Comparison of ENCODE assay signal across 8 cellular contexts in genomic region chr1:159011026-159011425, GRCh38. TPM values are rescaled to one million over a fixed set of nuclear protein-coding genes. Genes with fewer than 3 reads are reported as not detected.
DNase-seq lines count a peak whose midpoint lies in the region; FAIRE-seq and TF ChIP-seq lines count a peak whose summit lies in the region.
"Not testable (repeated sequence)": the region's sequence is repeated elsewhere in the genome, so short reads cannot be mapped to it uniquely, and the experiment has no call there.

No MANE protein-coding gene starts in this region.

- peaks cover 0 to 21% (median 10%) of the 10 kb centered on the region in 4 donors for H3K4me1 ChIP-seq in Peyer's patch
- peaks cover 25% of the 10 kb centered on the region for H3K4me1 ChIP-seq in mammary epithelial cell (ENCODE audit: insufficient read depth, low read length)
- peaks cover 11% of the 10 kb centered on the region for H3K4me1 ChIP-seq in mucosa of stomach (ENCODE audit: control insufficient read depth, insufficient read depth, low read length)
- H3K4me1 ChIP-seq in small intestine (ENCODE audit: control insufficient read depth in 2 of 2, insufficient read depth in 1 of 2, low read depth in 1 of 2, low read length in 1 of 2), result not testable (repeated sequence)
- peaks cover 63% of the 10 kb centered on the region for H3K4me1 ChIP-seq in vagina

- H3K27ac Mint-ChIP-seq in activated T-cell treated with anti-CD3 and anti-CD28 coated beads, Interleukin-2, amount 50 U/mL, for 24 hours, result peak overlapping the region; percentile 99

- intact Hi-C loops in mammary epithelial cell (cut with micrococcal nuclease); vagina (cut with DNase I): not testable (repeated sequence)

- not testable (repeated sequence) for H4K20me1 ChIP-seq in mammary epithelial cell (ENCODE audit: insufficient read depth, low read length)

- H3K27me3 Mint-ChIP-seq in activated T-cell treated with anti-CD3 and anti-CD28 coated beads, Interleukin-2, amount 50 U/mL, for 24 hours, result not testable (repeated sequence)

- FAIRE-seq in small intestine (lab: Jason Lieb, UNC), result not testable (repeated sequence)

- H3K9me3 Mint-ChIP-seq in activated T-cell treated with anti-CD3 and anti-CD28 coated beads, Interleukin-2, amount 50 U/mL, for 24 hours, result not testable (repeated sequence)

- peaks cover 48% of the 10 kb centered on the region for H3K79me2 ChIP-seq in mammary epithelial cell (ENCODE audit: insufficient read depth, low read length)

- WGBS in mammary epithelial cell (ENCODE audit: low coverage, missing lambda C conversion rate), result 9% methylated on average over 8 of the region's 8 CpGs
- 9 to 22% (median 18%) methylated on average over 8 of the region's 8 CpGs for WGBS in small intestine, 3 donors

- TF ChIP-seq POLR2A in Peyer's patch (IDR thresholded peaks at IDR 0.05); vagina (IDR thresholded peaks at IDR 0.05): not testable (repeated sequence)

- H2AFZ ChIP-seq in mammary epithelial cell (ENCODE audit: low read depth, low read length), result not testable (repeated sequence)

- in situ Hi-C loops in mammary epithelial cell (cut with MboI; ENCODE audit: low sequenced_read_pairs in 2 of 2), result not testable (repeated sequence)

- peak overlapping the region; percentile 83 for H3K4me2 ChIP-seq in mammary epithelial cell (ENCODE audit: insufficient read depth, low read depth, low read length)

- peak overlapping the region; percentile 77 to 87 (median 84) for H3K27ac ChIP-seq in Peyer's patch
- H3K27ac ChIP-seq in mammary epithelial cell (ENCODE audit: insufficient read depth, low read depth, low read length), result peak overlapping the region; percentile 96
- H3K27ac ChIP-seq in small intestine (ENCODE audit: low read depth in 1 of 2, low read length in 1 of 2), result peak overlapping the region in 1 of 2 donors; percentile 84
- H3K27ac ChIP-seq in vagina, result peak overlapping the region; percentile 85

- not testable (repeated sequence) for H3K36me3 ChIP-seq in Peyer's patch; mammary epithelial cell (ENCODE audit: insufficient read depth, low read length); mucosa of stomach (ENCODE audit: control insufficient read depth, insufficient read depth, low read length); small intestine (ENCODE audit: control insufficient read depth in 2 of 2, insufficient read depth in 2 of 2, low read length in 2 of 2)
- H3K36me3 ChIP-seq in vagina, result peaks cover 0 to 13% of the 10 kb centered on the region in 2 donors

- CTCF ChIA-PET in mammary epithelial cell (lab: Charles Lee; ENCODE audit: low non-redundant PET), result not testable (repeated sequence)

- peaks cover 59% of the 10 kb centered on the region for H3K4me1 Mint-ChIP-seq in activated T-cell treated with anti-CD3 and anti-CD28 coated beads, Interleukin-2, amount 50 U/mL, for 24 hours (ENCODE audit: low read depth)

- TF ChIP-seq CTCF in Peyer's patch (IDR thresholded peaks at IDR 0.05); mammary epithelial cell (conservative IDR thresholded peaks at IDR 0.05 in 1 of 2, IDR thresholded peaks at IDR 0.05 in 1 of 2; ENCODE audit: extremely low read depth in 1 of 2, insufficient read depth in 1 of 2, low read depth in 1 of 2, low read length in 2 of 2); fibroblast of villous mesenchyme (IDR thresholded peaks at IDR 0.05; ENCODE audit: insufficient read depth, low read depth, low read length); vagina (IDR thresholded peaks at IDR 0.05): not testable (repeated sequence)

- BruUV-seq in mammary epithelial cell (replicated peaks; lab: Mats Ljungman, UMichigan), result not testable (repeated sequence)

- H3K36me3 Mint-ChIP-seq in activated T-cell treated with anti-CD3 and anti-CD28 coated beads, Interleukin-2, amount 50 U/mL, for 24 hours (ENCODE audit: low read depth), result peaks cover 83% of the 10 kb centered on the region

- dilution Hi-C loops in mammary epithelial cell (cut with HindIII; ENCODE audit: low sequenced_read_pairs), result not testable (repeated sequence)

- H3K4me3 ChIP-seq in Peyer's patch (peak overlapping the region; percentile 43 to 62 (median 56)), mammary epithelial cell (replicated peaks in 1 of 3; ENCODE audit: insufficient read depth in 1 of 3, low read depth in 2 of 3, low read length in 3 of 3) (peak overlapping the region; percentile 54 to 84 (median 79)), fibroblast of villous mesenchyme (ENCODE audit: low read depth, low read length) (peak overlapping the region; percentile 87), small intestine (ENCODE audit: low read depth in 1 of 2, low read length in 2 of 2) (peak overlapping the region; percentile 15 to 45), vagina (peak overlapping the region; percentile 41 to 58)
- H3K4me3 ChIP-seq in mucosa of stomach (ENCODE audit: low read length), result not testable (repeated sequence)

- H3K9ac ChIP-seq in mammary epithelial cell (ENCODE audit: insufficient read depth, low read length), result peak overlapping the region; percentile 98
- peak overlapping the region; percentile 66 for H3K9ac ChIP-seq in mucosa of stomach (ENCODE audit: low read length)

- peak; percentile 33 for DNase-seq in ELR (ENCODE audit: low read depth)
- not testable (repeated sequence) for DNase-seq in Peyer's patch; small intestine; vagina (ENCODE audit: extremely low spot score in 2 of 2)
- DNase-seq in activated T-cell treated with anti-CD3 and anti-CD28 coated beads, Interleukin-2, amount 50 U/mL, for 24 hours, result peak; percentile 64
- DNase-seq in mammary epithelial cell, result peak; percentile 9
- DNase-seq in fibroblast of villous mesenchyme (ENCODE audit: low read depth), result peak; percentile 48

- not testable (repeated sequence) for H3K27me3 ChIP-seq in Peyer's patch; mammary epithelial cell (ENCODE audit: insufficient read depth, low read length); mucosa of stomach (ENCODE audit: control insufficient read depth, insufficient read depth, low read length); small intestine (ENCODE audit: control insufficient read depth in 2 of 2, insufficient read depth in 2 of 2, low read length in 2 of 2); vagina

- H3K4me3 Mint-ChIP-seq in activated T-cell treated with anti-CD3 and anti-CD28 coated beads, Interleukin-2, amount 50 U/mL, for 24 hours, result peak overlapping the region; percentile 87

- not testable (repeated sequence) for H3K9me3 ChIP-seq in Peyer's patch; mammary epithelial cell (replicated peaks; ENCODE audit: insufficient read depth, low read length); mucosa of stomach (ENCODE audit: control insufficient read depth, low read length); small intestine (ENCODE audit: control insufficient read depth, low read depth); vagina

RNA-seq across cellular contexts. Expression of gene IFI16, which starts 1.3 kb away (rescaled TPM):
- total RNA-seq in Peyer's patch (100 to 1,000 TPM in 1 of 4 donors, 10 to 100 TPM in 3; 10.5 to 106 (median 24.9) TPM), mammary epithelial cell (10 to 100 TPM; 57.0 to 93.4 TPM), fibroblast of villous mesenchyme (59.9 and 60.5 TPM in 2 replicates), vagina (101 TPM)
- polyA plus RNA-seq in mammary epithelial cell (61.5 TPM), small intestine (10 to 100 TPM in 2 of 3 donors, 1 to 10 TPM in 1; 6.5 to 40.8 (median 23.0) TPM)
- polyA minus RNA-seq in mammary epithelial cell, result 36.7 TPM
